Comparison of ENCODE assay signal across 8 cellular contexts in the genomic region with DNA sequence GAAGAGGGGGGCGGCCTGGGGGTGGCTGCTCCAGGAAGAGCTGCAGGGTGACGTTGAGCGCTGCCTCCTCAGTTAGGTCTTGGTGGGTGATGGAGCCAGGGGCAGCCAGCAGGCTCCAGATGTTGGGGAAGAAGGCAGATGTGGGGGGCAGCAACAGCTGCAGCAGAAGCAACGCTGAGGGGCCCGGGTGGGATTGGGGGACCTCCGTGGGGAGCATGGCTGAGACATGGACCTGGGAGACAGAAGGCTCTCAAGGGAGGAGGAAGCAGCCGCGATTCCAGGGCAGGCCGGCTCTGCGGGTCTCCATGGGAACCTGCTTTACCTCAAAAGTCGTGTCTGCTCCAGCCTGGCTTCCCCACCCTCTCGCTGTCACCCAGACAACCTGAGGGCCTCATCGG. TPM values are rescaled to one million over a fixed set of nuclear protein-coding genes. Genes with fewer than 3 reads are reported as not detected.
A peak's percentile ranks its signal among the peaks of the same experiment; 100 is the strongest.
DNase-seq lines count a peak whose midpoint lies in the region; ATAC-seq and TF ChIP-seq lines count a peak whose summit lies in the region.

No MANE protein-coding gene starts in this region.

- H3K27ac Mint-ChIP-seq in progenitor cell of endocrine pancreas = peak overlapping the region; percentile 89
- no peak overlapping the region for H3K27ac Mint-ChIP-seq in endodermal cell

- H3K27ac ChIP-seq in ectodermal cell (ENCODE audit: insufficient read depth, low read depth, low read length, poor library complexity, severe bottlenecking) = peak overlapping the region; percentile 23
- no peak overlapping the region for H3K27ac ChIP-seq in endodermal cell (ENCODE audit: low read depth, low read length)

- peak overlapping the region; percentile 38 for H3K4me3 Mint-ChIP-seq in progenitor cell of endocrine pancreas (ENCODE audit: low read depth)
- no peak overlapping the region for H3K4me3 Mint-ChIP-seq in endodermal cell

- H3K4me3 ChIP-seq in ectodermal cell (ENCODE audit: insufficient read depth, low read depth, low read length) = no peak overlapping the region
- H3K4me3 ChIP-seq in endodermal cell (ENCODE audit: low read length) = no peak overlapping the region

- H3K27me3 ChIP-seq in ectodermal cell (ENCODE audit: control insufficient read depth, insufficient read depth, low read length, poor library complexity, severe bottlenecking) = no peaks in the 10 kb centered on the region
- no peaks in the 10 kb centered on the region for H3K27me3 ChIP-seq in endodermal cell (ENCODE audit: control insufficient read depth, insufficient read depth, low read length, poor library complexity, severe bottlenecking)

- ATAC-seq in HG03457 (IDR thresholded peaks at IDR 0.05; ENCODE audit: unreplicated experiment) (no peak), HG03039 (IDR thresholded peaks at IDR 0.05; ENCODE audit: unreplicated experiment) (no peak)

- peaks cover 6% of the 10 kb centered on the region for H3K4me1 ChIP-seq in ectodermal cell (ENCODE audit: control insufficient read depth, insufficient read depth, low read length)
- no peaks in the 10 kb centered on the region for H3K4me1 ChIP-seq in endodermal cell (ENCODE audit: control insufficient read depth, insufficient read depth, low read length)

- H3K4me1 Mint-ChIP-seq in progenitor cell of endocrine pancreas (ENCODE audit: low read depth) (peaks cover 12% of the 10 kb centered on the region), endodermal cell (no peaks in the 10 kb centered on the region)

- H3K36me3 Mint-ChIP-seq in progenitor cell of endocrine pancreas (ENCODE audit: insufficient read depth) = peaks cover 3% of the 10 kb centered on the region
- H3K36me3 Mint-ChIP-seq in endodermal cell (ENCODE audit: low read depth) = peaks cover 16% of the 10 kb centered on the region

- H3K9me3 ChIP-seq in ectodermal cell (ENCODE audit: control insufficient read depth, low read length) (no peaks in the 10 kb centered on the region), endodermal cell (ENCODE audit: control insufficient read depth, low read length) (no peaks in the 10 kb centered on the region)

- TF ChIP-seq CTCF in progenitor cell of endocrine pancreas (IDR thresholded peaks at IDR 0.05; ENCODE audit: unreplicated experiment) (no peak), endodermal cell (conservative IDR thresholded peaks at IDR 0.05) (no peak)

- H3K9ac ChIP-seq in endodermal cell (ENCODE audit: extremely low read depth, low read length, poor library complexity, severe bottlenecking) = no peak overlapping the region

- H3K9me3 Mint-ChIP-seq in progenitor cell of endocrine pancreas (ENCODE audit: low read depth) (no peaks in the 10 kb centered on the region), endodermal cell (no peaks in the 10 kb centered on the region)

- DNase-seq in ELR (ENCODE audit: low read depth) (peak; percentile 28), NCI-H2227 (lab: John Stamatoyannopoulos, UW; ENCODE audit: unreplicated experiment) (peak; percentile 65), progenitor cell of endocrine pancreas (ENCODE audit: low spot score, unreplicated experiment) (no peak), endodermal cell (no peak)
- DNase-seq in stimulated activated naive CD4-positive, alpha-beta T cell treated with Interleukin-2 at 50 U/mL for 16 hours (lab: John Stamatoyannopoulos, UW) = no peak

- WGBS in ectodermal cell, 2 experiments = 73 to 78% methylated on average over 13 of the region's 13 CpGs
- 68 to 81% methylated on average over 12 to 13 of the region's 13 CpGs for WGBS in endodermal cell (ENCODE audit: insufficient coverage in 1 of 2, insufficient read length in 1 of 2), 2 experiments

- no peaks in the 10 kb centered on the region for H3K27me3 Mint-ChIP-seq in progenitor cell of endocrine pancreas
- H3K27me3 Mint-ChIP-seq in endodermal cell (ENCODE audit: insufficient read depth) = no peaks in the 10 kb centered on the region

- H3K36me3 ChIP-seq in ectodermal cell (ENCODE audit: control insufficient read depth, insufficient read depth, low read length) (peaks cover 23% of the 10 kb centered on the region), endodermal cell (ENCODE audit: control insufficient read depth, insufficient read depth, low read length) (peaks cover 25% of the 10 kb centered on the region)

RNA-seq across cellular contexts. Expression of gene VWA7, which starts 0.6 kb away (rescaled TPM):
- polyA plus RNA-seq in ectodermal cell (2013, experiment 1 of 4) = 0.63 TPM
- 1.5 TPM for polyA plus RNA-seq in ectodermal cell (2013, experiment 2 of 4)
- polyA plus RNA-seq in ectodermal cell (2013, experiment 3 of 4) = 0.37 TPM
- polyA plus RNA-seq in ectodermal cell (2013, experiment 4 of 4) = 0.97 TPM
- total RNA-seq in progenitor cell of endocrine pancreas (9.5 and 11.6 TPM in 2 replicates), endodermal cell (under 1 TPM; 0.64 to 0.95 TPM)
- polyA plus RNA-seq in endodermal cell (2013, experiment 1 of 2) = 1.2 TPM
- polyA plus RNA-seq in endodermal cell (2013, experiment 2 of 2) = 0.70 TPM

RNA-seq across cellular contexts. Expression of gene SAPCD1, which starts 14.1 kb away (rescaled TPM):
- polyA plus RNA-seq in ectodermal cell (2013, experiment 1 of 4) = 7.1 TPM
- 12.0 TPM for polyA plus RNA-seq in ectodermal cell (2013, experiment 2 of 4)
- polyA plus RNA-seq in ectodermal cell (2013, experiment 3 of 4) = 8.6 TPM
- polyA plus RNA-seq in ectodermal cell (2013, experiment 4 of 4) = 8.0 TPM
- 8.6 and 11.9 TPM in 2 replicates for total RNA-seq in progenitor cell of endocrine pancreas
- total RNA-seq in endodermal cell = 1 to 10 TPM; 7.9 to 8.4 TPM
- polyA plus RNA-seq in endodermal cell (2013, experiment 1 of 2) = 11.6 TPM
- polyA plus RNA-seq in endodermal cell (2013, experiment 2 of 2) = 9.9 TPM

RNA-seq across cellular contexts. Expression of gene VARS1, which starts 19.0 kb away (rescaled TPM):
- 113 TPM for polyA plus RNA-seq in ectodermal cell (2013, experiment 1 of 4)
- polyA plus RNA-seq in ectodermal cell (2013, experiment 2 of 4) = 95.5 TPM
- 60.3 TPM for polyA plus RNA-seq in ectodermal cell (2013, experiment 3 of 4)
- 60.5 TPM for polyA plus RNA-seq in ectodermal cell (2013, experiment 4 of 4)
- total RNA-seq in progenitor cell of endocrine pancreas (85.6 and 92.6 TPM in 2 replicates), endodermal cell (10 to 100 TPM; 81.4 to 83.1 TPM)
- polyA plus RNA-seq in endodermal cell (2013, experiment 1 of 2) = 76.2 TPM
- 67.5 TPM for polyA plus RNA-seq in endodermal cell (2013, experiment 2 of 2)

RNA-seq across cellular contexts. Expression of gene LSM2, which starts 30.2 kb away (rescaled TPM):
- 150 TPM for polyA plus RNA-seq in ectodermal cell (2013, experiment 1 of 4)
- polyA plus RNA-seq in ectodermal cell (2013, experiment 2 of 4) = 155 TPM
- polyA plus RNA-seq in ectodermal cell (2013, experiment 3 of 4) = 131 TPM
- 136 TPM for polyA plus RNA-seq in ectodermal cell (2013, experiment 4 of 4)
- 80.4 and 82.9 TPM in 2 replicates for total RNA-seq in progenitor cell of endocrine pancreas
- 100 to 1,000 TPM; 106 to 119 TPM for total RNA-seq in endodermal cell
- 131 TPM for polyA plus RNA-seq in endodermal cell (2013, experiment 1 of 2)
- 120 TPM for polyA plus RNA-seq in endodermal cell (2013, experiment 2 of 2)

RNA-seq across cellular contexts. Expression of gene MSH5, which starts 36.8 kb away (rescaled TPM):
- polyA plus RNA-seq in ectodermal cell (2013, experiment 1 of 4) = 51.6 TPM
- polyA plus RNA-seq in ectodermal cell (2013, experiment 2 of 4) = 46.9 TPM
- polyA plus RNA-seq in ectodermal cell (2013, experiment 3 of 4) = 34.1 TPM
- polyA plus RNA-seq in ectodermal cell (2013, experiment 4 of 4) = 44.3 TPM
- total RNA-seq in progenitor cell of endocrine pancreas = 45.0 and 51.3 TPM in 2 replicates
- total RNA-seq in endodermal cell = 10 to 100 TPM; 35.7 to 57.2 TPM
- 61.1 TPM for polyA plus RNA-seq in endodermal cell (2013, experiment 1 of 2)
- polyA plus RNA-seq in endodermal cell (2013, experiment 2 of 2) = 49.7 TPM

Comparison
In these comparisons a context has a peak if more than half of its experiments do, and no peak if none do; other contexts are left out.
1. DNase-seq: peak in ELR (single experiment) and NCI-H2227 (single experiment); none in progenitor cell of endocrine pancreas (single experiment), endodermal cell (single experiment) and stimulated activated naive CD4-positive, alpha-beta T cell treated with Interleukin-2 at 50 U/mL for 16 hours (single experiment).